In the genomic region with DNA sequence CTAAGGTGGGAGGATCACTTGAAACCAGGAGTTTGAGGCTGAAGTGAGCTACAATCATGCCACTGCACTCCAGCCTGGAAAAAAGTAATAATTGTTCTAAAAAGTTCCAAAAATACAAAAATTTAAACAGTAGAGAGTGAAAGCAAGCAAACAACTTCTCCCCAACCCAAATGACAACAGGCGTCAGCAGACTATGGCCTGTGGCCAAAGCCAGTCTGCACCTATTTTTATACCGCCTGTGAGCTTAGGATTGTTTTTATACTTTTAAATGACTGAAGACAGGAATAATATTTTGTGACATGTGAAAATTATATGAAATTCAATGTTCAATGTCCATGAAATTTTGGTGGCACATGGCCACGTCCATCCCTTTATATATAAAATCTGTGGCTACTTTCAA, we compare ENCODE assay signal across 18 cellular contexts. TPM values are rescaled to one million over a fixed set of nuclear protein-coding genes. Genes with fewer than 3 reads are reported as not detected.
DNase-seq lines count a peak whose midpoint lies in the region; ATAC-seq and TF ChIP-seq lines count a peak whose summit lies in the region.
"Had no signal": no experiment of that assay in that cellular context is flagged by ENCODE, and none has a peak within 500 bp of the region (broad histone marks: within the 10 kb centered on the region; RNA-seq: fewer than 3 reads in every experiment).

No MANE protein-coding gene starts in this region.

- peak overlapping the region; percentile 65 for H3K27ac Mint-ChIP-seq in chondrocyte (ENCODE audit: unreplicated experiment)
- H3K27ac Mint-ChIP-seq: B cell; CD4-positive, CD25-positive, alpha-beta regulatory T cell; CD8-positive, alpha-beta T cell had no signal

- no peak overlapping the region for H3K4me3 ChIP-seq in heart right ventricle
- no peak overlapping the region for H3K4me3 ChIP-seq in left ventricle myocardium inferior
- H3K4me3 ChIP-seq in thyroid gland (replicated peaks in 1 of 3) = no peak overlapping the region
- H3K4me3 ChIP-seq: BLaER1, GM23248 had no signal

- TF ChIP-seq POLR2A in thyroid gland (IDR thresholded peaks at IDR 0.05) = no peak

- H3K9me3 Mint-ChIP-seq in chondrocyte (ENCODE audit: low read depth) = no peaks in the 10 kb centered on the region
- H3K9me3 Mint-ChIP-seq: CD8-positive, alpha-beta T cell had no signal

- no peak overlapping the region for H3K4me3 Mint-ChIP-seq in chondrocyte (ENCODE audit: unreplicated experiment)
- H3K4me3 Mint-ChIP-seq: B cell; CD4-positive, CD25-positive, alpha-beta regulatory T cell; CD8-positive, alpha-beta T cell had no signal

- H3K9me3 ChIP-seq in heart right ventricle = peaks cover 0 to 6% (median 0%) of the 10 kb centered on the region in 11 donors
- H3K9me3 ChIP-seq in left ventricle myocardium inferior (replicated peaks) = no peaks in the 10 kb centered on the region
- H3K9me3 ChIP-seq in thyroid gland = no peaks in the 10 kb centered on the region
- H3K9me3 ChIP-seq: BLaER1, Caco-2 had no signal

- no peaks in the 10 kb centered on the region for H3K36me3 Mint-ChIP-seq in chondrocyte (ENCODE audit: low read depth)
- H3K36me3 Mint-ChIP-seq: CD4-positive, CD25-positive, alpha-beta regulatory T cell; CD8-positive, alpha-beta T cell had no signal

- DNase-seq in heart right ventricle (peak in 1 of 2 donors; percentile 22), left ventricle myocardium inferior (no peak), chondrocyte (ENCODE audit: low spot score) (no peak), thyroid gland (peak in 1 of 2 donors; percentile 43)
- DNase-seq: Caco-2; CD4-positive, CD25-positive, alpha-beta regulatory T cell; CD8-positive, alpha-beta T cell; DMS153; DND-41; GM23248; H7; HCEC 1CT had no signal

- H3K4me1 Mint-ChIP-seq in chondrocyte (ENCODE audit: low read depth) = peaks cover 7% of the 10 kb centered on the region
- H3K4me1 Mint-ChIP-seq: CD4-positive, CD25-positive, alpha-beta regulatory T cell had no signal

- peaks cover 0 to 16% (median 4%) of the 10 kb centered on the region in 9 donors for H3K4me1 ChIP-seq in heart right ventricle
- H3K4me1 ChIP-seq in left ventricle myocardium inferior = peaks cover 14% of the 10 kb centered on the region
- peaks cover 0 to 14% of the 10 kb centered on the region in 2 donors for H3K4me1 ChIP-seq in thyroid gland
- H3K4me1 ChIP-seq: BLaER1, Caco-2 had no signal

- no peak overlapping the region for H3K27ac ChIP-seq in heart right ventricle
- no peak overlapping the region for H3K27ac ChIP-seq in left ventricle myocardium inferior (replicated peaks)
- H3K27ac ChIP-seq in thyroid gland = peak overlapping the region in 2 of 3 donors; percentile 38 to 43
- H3K27ac ChIP-seq: 22Rv1, BLaER1, C4-2B, GM23248 had no signal

- peaks cover 1% of the 10 kb centered on the region for H3K27me3 Mint-ChIP-seq in chondrocyte (ENCODE audit: low read depth)
- H3K27me3 Mint-ChIP-seq: B cell had no signal

- no peaks in the 10 kb centered on the region for H3K27me3 ChIP-seq in heart right ventricle
- H3K27me3 ChIP-seq in left ventricle myocardium inferior (ENCODE audit: low read depth) = no peaks in the 10 kb centered on the region
- no peaks in the 10 kb centered on the region for H3K27me3 ChIP-seq in thyroid gland
- H3K27me3 ChIP-seq: BLaER1 had no signal

- H3K36me3 ChIP-seq in heart right ventricle = no peaks in the 10 kb centered on the region
- H3K36me3 ChIP-seq in left ventricle myocardium inferior = no peaks in the 10 kb centered on the region
- no peaks in the 10 kb centered on the region for H3K36me3 ChIP-seq in thyroid gland
- H3K36me3 ChIP-seq: BLaER1 had no signal

- ATAC-seq in heart right ventricle = peak in 5 of 8 donors; percentile 17 to 85 (median 63)
- ATAC-seq in HG02610 (IDR thresholded peaks at IDR 0.05; ENCODE audit: unreplicated experiment) = no peak
- ATAC-seq in GM21737 (IDR thresholded peaks at IDR 0.05; ENCODE audit: unreplicated experiment) = no peak
- ATAC-seq: CD8-positive, alpha-beta T cell had no signal

- WGBS in heart right ventricle, 2 donors = 27 to 56% methylated on average over 3 of the region's 3 CpGs
- WGBS in thyroid gland, 2 donors = 75 to 80% methylated on average over 3 of the region's 3 CpGs

- TF ChIP-seq CTCF in heart right ventricle (IDR thresholded peaks at IDR 0.05) (no peak), left ventricle myocardium inferior (IDR thresholded peaks at IDR 0.05; ENCODE audit: borderline replicate concordance) (no peak), chondrocyte (IDR thresholded peaks at IDR 0.05) (no peak), thyroid gland (IDR thresholded peaks at IDR 0.05) (no peak)

- intact Hi-C loops in heart right ventricle (cut with DNase I) = no loop called here
- intact Hi-C loops in left ventricle myocardium inferior (cut with micrococcal nuclease) = no loop called here
- intact Hi-C loops in thyroid gland (cut with DNase I) = no loop called here

RNA-seq across cellular contexts. Expression of gene TMCC3, which starts 48.2 kb away (rescaled TPM):
- 1 to 10 TPM; 1.3 to 7.3 (median 3.7) TPM for total RNA-seq in heart right ventricle
- polyA plus RNA-seq in heart right ventricle = 1 to 10 TPM in 1 of 2 donors, under 1 TPM in 1; 0.88 to 2.6 TPM
- total RNA-seq in left ventricle myocardium inferior = 1.7 TPM
- 0.17 to 0.65 TPM (median 0.59 TPM) in 3 replicates for total RNA-seq in chondrocyte
- total RNA-seq in thyroid gland = 10 to 100 TPM; 15.0 to 25.6 (median 19.3) TPM

Comparison
In these comparisons a context has a peak if more than half of its experiments do, and no peak if none do; other contexts are left out.
1. ATAC-seq: peak in heart right ventricle (5 of 8); none in HG02610 (single experiment) and GM21737 (single experiment).
2. H3K27ac ChIP-seq: peak in thyroid gland (2 of 3); none in heart right ventricle (0 of 10) and left ventricle myocardium inferior (single experiment).